Comparison of ENCODE assay signal across 8 cellular contexts in genomic region chr6:151690768-151691562, GRCh38.
DNase-seq lines count a peak whose midpoint lies in the region; ATAC-seq and TF ChIP-seq lines count a peak whose summit lies in the region.

No MANE protein-coding gene starts in this region.

- no peak for TF ChIP-seq CTCF in GM06990 (IDR thresholded peaks at IDR 0.05; ENCODE audit: insufficient read depth, low read length, poor library complexity, severe bottlenecking)

- no peaks in the 10 kb centered on the region for H3K36me3 Mint-ChIP-seq in central memory CD8-positive, alpha-beta T cell (ENCODE audit: insufficient read depth)
- H3K36me3 Mint-ChIP-seq in naive B cell = no peaks in the 10 kb centered on the region

- peak overlapping the region; percentile 19 for H3K4me3 ChIP-seq in GM06990 (replicated peaks; ENCODE audit: low read depth, low read length)

- H3K27me3 ChIP-seq in GM06990 (replicated peaks; ENCODE audit: control insufficient read depth, insufficient read depth, low read length) = no peaks in the 10 kb centered on the region

- H3K36me3 ChIP-seq in GM06990 (ENCODE audit: control insufficient read depth, insufficient read depth, low read length) = no peaks in the 10 kb centered on the region

- H3K4me3 Mint-ChIP-seq in central memory CD8-positive, alpha-beta T cell = peak overlapping the region; percentile 72
- H3K4me3 Mint-ChIP-seq in naive B cell = peak overlapping the region in 7 of 8 donors; percentile 54 to 75 (median 62)

- peak; percentile 97 for ATAC-seq in GM21447 (IDR thresholded peaks at IDR 0.05; ENCODE audit: unreplicated experiment)
- ATAC-seq in central memory CD8-positive, alpha-beta T cell (replicated peaks; ENCODE audit: extremely low read depth, poor library complexity, severe bottlenecking) = peak; percentile 85
- ATAC-seq in naive B cell (ENCODE audit: low read depth in 2 of 2) = peak; percentile 91 to 93

- peak overlapping the region; percentile 85 for H3K27ac Mint-ChIP-seq in central memory CD8-positive, alpha-beta T cell (ENCODE audit: low read depth)
- H3K27ac Mint-ChIP-seq in naive B cell = peak overlapping the region; percentile 45 to 86 (median 74)

- peaks cover 15% of the 10 kb centered on the region for H3K4me1 Mint-ChIP-seq in central memory CD8-positive, alpha-beta T cell
- peaks cover 4 to 22% (median 20%) of the 10 kb centered on the region in 3 donors for H3K4me1 Mint-ChIP-seq in naive B cell

- H3K27me3 Mint-ChIP-seq in central memory CD8-positive, alpha-beta T cell = no peaks in the 10 kb centered on the region
- no peaks in the 10 kb centered on the region for H3K27me3 Mint-ChIP-seq in naive B cell

- peak; percentile 85 for DNase-seq in GM06990 (ENCODE audit: extremely low read depth, insufficient read length)
- DNase-seq in HT1080 (ENCODE audit: low read depth) = peak; percentile 31
- no peak for DNase-seq in central memory CD8-positive, alpha-beta T cell (ENCODE audit: low spot score in 2 of 2)
- peak; percentile 39 for DNase-seq in naive B cell
- DNase-seq in NCI-H128 (lab: John Stamatoyannopoulos, UW; ENCODE audit: unreplicated experiment) = no peak
- DNase-seq in DMS153 treated with DMSO at 0.1 percent for 48 hours (lab: John Stamatoyannopoulos, UW; ENCODE audit: unreplicated experiment) = no peak
- no peak for DNase-seq in NCI-H1694 treated with DMSO at 0.1 percent for 48 hours (lab: John Stamatoyannopoulos, UW)

- H3K9me3 Mint-ChIP-seq in central memory CD8-positive, alpha-beta T cell = no peaks in the 10 kb centered on the region
- H3K9me3 Mint-ChIP-seq in naive B cell = no peaks in the 10 kb centered on the region

Comparison
In these comparisons a context has a peak if more than half of its experiments do, and no peak if none do; other contexts are left out.
1. DNase-seq: peak in GM06990 (single experiment), HT1080 (single experiment) and naive B cell (single experiment); none in central memory CD8-positive, alpha-beta T cell (0 of 2), NCI-H128 (single experiment), DMS153 treated with DMSO at 0.1 percent for 48 hours (single experiment) and NCI-H1694 treated with DMSO at 0.1 percent for 48 hours (single experiment).
2. Peak in every context shown above with its lines, with median percentiles within 50 percentile points of each other: ATAC-seq.